Comparison of ENCODE assay signal across 2 cellular contexts in the genomic region with DNA sequence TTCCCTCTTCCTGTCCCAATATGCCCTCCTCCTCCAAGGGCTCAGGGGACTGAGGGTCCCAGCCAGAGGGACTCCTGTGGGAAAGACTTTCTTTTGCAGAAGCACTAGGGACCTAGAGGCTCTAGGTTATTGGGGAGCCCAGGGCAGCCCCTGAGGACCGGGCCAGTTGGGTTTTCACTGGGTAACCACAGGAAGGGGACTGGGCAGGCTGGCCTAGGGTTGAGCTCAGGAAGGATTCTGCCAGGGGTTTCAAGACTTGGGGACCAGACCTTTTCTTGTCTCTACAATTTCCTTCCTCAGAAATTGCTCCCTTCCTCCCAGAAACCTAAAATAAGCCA.
TF ChIP-seq lines count a peak whose summit lies in the region.

No MANE protein-coding gene starts in this region.

TF ChIP-seq in SK-N-SH, 30 proteins besides CTCF, POLR2A, EP300 and RAD21 (continued from another document):
- TF ChIP-seq, protein P1, sequence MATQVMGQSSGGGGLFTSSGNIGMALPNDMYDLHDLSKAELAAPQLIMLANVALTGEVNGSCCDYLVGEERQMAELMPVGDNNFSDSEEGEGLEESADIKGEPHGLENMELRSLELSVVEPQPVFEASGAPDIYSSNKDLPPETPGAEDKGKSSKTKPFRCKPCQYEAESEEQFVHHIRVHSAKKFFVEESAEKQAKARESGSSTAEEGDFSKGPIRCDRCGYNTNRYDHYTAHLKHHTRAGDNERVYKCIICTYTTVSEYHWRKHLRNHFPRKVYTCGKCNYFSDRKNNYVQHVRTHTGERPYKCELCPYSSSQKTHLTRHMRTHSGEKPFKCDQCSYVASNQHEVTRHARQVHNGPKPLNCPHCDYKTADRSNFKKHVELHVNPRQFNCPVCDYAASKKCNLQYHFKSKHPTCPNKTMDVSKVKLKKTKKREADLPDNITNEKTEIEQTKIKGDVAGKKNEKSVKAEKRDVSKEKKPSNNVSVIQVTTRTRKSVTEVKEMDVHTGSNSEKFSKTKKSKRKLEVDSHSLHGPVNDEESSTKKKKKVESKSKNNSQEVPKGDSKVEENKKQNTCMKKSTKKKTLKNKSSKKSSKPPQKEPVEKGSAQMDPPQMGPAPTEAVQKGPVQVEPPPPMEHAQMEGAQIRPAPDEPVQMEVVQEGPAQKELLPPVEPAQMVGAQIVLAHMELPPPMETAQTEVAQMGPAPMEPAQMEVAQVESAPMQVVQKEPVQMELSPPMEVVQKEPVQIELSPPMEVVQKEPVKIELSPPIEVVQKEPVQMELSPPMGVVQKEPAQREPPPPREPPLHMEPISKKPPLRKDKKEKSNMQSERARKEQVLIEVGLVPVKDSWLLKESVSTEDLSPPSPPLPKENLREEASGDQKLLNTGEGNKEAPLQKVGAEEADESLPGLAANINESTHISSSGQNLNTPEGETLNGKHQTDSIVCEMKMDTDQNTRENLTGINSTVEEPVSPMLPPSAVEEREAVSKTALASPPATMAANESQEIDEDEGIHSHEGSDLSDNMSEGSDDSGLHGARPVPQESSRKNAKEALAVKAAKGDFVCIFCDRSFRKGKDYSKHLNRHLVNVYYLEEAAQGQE (IDR thresholded peaks at IDR 0.05; ENCODE audit: low read depth, low read length): no peak
- TF ChIP-seq SMC3 (IDR thresholded peaks at IDR 0.05; ENCODE audit: low read depth, low read length): no peak
- TF ChIP-seq, protein P2, sequence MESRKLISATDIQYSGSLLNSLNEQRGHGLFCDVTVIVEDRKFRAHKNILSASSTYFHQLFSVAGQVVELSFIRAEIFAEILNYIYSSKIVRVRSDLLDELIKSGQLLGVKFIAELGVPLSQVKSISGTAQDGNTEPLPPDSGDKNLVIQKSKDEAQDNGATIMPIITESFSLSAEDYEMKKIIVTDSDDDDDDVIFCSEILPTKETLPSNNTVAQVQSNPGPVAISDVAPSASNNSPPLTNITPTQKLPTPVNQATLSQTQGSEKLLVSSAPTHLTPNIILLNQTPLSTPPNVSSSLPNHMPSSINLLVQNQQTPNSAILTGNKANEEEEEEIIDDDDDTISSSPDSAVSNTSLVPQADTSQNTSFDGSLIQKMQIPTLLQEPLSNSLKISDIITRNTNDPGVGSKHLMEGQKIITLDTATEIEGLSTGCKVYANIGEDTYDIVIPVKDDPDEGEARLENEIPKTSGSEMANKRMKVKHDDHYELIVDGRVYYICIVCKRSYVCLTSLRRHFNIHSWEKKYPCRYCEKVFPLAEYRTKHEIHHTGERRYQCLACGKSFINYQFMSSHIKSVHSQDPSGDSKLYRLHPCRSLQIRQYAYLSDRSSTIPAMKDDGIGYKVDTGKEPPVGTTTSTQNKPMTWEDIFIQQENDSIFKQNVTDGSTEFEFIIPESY (IDR thresholded peaks at IDR 0.05; ENCODE audit: borderline replicate concordance, low read depth): no peak
- no peak for TF ChIP-seq YY1 (IDR thresholded peaks at IDR 0.05; ENCODE audit: low read depth)
- no peak for TF ChIP-seq TEAD4 (IDR thresholded peaks at IDR 0.05; ENCODE audit: borderline replicate concordance, insufficient read depth)
- no peak for TF ChIP-seq MEF2A (IDR thresholded peaks at IDR 0.05; ENCODE audit: borderline replicate concordance, low read depth)
- TF ChIP-seq, protein P3, sequence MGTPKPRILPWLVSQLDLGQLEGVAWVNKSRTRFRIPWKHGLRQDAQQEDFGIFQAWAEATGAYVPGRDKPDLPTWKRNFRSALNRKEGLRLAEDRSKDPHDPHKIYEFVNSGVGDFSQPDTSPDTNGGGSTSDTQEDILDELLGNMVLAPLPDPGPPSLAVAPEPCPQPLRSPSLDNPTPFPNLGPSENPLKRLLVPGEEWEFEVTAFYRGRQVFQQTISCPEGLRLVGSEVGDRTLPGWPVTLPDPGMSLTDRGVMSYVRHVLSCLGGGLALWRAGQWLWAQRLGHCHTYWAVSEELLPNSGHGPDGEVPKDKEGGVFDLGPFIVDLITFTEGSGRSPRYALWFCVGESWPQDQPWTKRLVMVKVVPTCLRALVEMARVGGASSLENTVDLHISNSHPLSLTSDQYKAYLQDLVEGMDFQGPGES (IDR thresholded peaks at IDR 0.05; ENCODE audit: low read depth, low read length): no peak
- TF ChIP-seq GABPA (IDR thresholded peaks at IDR 0.05; ENCODE audit: low read depth): no peak
- TF ChIP-seq JUND (IDR thresholded peaks at IDR 0.05): no peak
- no peak for TF ChIP-seq FOXJ3 (CRISPR knock-in tag; IDR thresholded peaks at IDR 0.05)
- TF ChIP-seq EZH2phosphoT487 (IDR thresholded peaks at IDR 0.05; ENCODE audit: borderline replicate concordance, low read depth): no peak
- TF ChIP-seq FOXM1 (IDR thresholded peaks at IDR 0.05; ENCODE audit: low read depth): no peak
- TF ChIP-seq, protein P4, sequence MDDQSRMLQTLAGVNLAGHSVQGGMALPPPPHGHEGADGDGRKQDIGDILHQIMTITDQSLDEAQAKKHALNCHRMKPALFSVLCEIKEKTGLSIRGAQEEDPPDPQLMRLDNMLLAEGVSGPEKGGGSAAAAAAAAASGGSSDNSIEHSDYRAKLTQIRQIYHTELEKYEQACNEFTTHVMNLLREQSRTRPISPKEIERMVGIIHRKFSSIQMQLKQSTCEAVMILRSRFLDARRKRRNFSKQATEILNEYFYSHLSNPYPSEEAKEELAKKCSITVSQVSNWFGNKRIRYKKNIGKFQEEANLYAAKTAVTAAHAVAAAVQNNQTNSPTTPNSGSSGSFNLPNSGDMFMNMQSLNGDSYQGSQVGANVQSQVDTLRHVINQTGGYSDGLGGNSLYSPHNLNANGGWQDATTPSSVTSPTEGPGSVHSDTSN (IDR thresholded peaks at IDR 0.05): no peak

TF ChIP-seq in SK-N-SH treated with all-trans-retinoic acid at 6 μM for 48 hours, 23 proteins besides CTCF, POLR2A, EP300 and RAD21 (continued from another document):
- TF ChIP-seq, protein P5, sequence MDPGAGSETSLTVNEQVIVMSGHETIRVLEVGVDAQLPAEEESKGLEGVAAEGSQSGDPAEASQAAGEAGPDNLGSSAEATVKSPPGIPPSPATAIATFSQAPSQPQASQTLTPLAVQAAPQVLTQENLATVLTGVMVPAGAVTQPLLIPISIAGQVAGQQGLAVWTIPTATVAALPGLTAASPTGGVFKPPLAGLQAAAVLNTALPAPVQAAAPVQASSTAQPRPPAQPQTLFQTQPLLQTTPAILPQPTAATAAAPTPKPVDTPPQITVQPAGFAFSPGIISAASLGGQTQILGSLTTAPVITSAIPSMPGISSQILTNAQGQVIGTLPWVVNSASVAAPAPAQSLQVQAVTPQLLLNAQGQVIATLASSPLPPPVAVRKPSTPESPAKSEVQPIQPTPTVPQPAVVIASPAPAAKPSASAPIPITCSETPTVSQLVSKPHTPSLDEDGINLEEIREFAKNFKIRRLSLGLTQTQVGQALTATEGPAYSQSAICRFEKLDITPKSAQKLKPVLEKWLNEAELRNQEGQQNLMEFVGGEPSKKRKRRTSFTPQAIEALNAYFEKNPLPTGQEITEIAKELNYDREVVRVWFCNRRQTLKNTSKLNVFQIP (CRISPR knock-in tag; IDR thresholded peaks at IDR 0.05; ENCODE audit: borderline replicate concordance, low read depth): no peak
- TF ChIP-seq, protein P6, sequence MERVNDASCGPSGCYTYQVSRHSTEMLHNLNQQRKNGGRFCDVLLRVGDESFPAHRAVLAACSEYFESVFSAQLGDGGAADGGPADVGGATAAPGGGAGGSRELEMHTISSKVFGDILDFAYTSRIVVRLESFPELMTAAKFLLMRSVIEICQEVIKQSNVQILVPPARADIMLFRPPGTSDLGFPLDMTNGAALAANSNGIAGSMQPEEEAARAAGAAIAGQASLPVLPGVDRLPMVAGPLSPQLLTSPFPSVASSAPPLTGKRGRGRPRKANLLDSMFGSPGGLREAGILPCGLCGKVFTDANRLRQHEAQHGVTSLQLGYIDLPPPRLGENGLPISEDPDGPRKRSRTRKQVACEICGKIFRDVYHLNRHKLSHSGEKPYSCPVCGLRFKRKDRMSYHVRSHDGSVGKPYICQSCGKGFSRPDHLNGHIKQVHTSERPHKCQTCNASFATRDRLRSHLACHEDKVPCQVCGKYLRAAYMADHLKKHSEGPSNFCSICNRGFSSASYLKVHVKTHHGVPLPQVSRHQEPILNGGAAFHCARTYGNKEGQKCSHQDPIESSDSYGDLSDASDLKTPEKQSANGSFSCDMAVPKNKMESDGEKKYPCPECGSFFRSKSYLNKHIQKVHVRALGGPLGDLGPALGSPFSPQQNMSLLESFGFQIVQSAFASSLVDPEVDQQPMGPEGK (CRISPR knock-in tag; IDR thresholded peaks at IDR 0.05; ENCODE audit: borderline replicate concordance): no peak
- TF ChIP-seq, protein P7, sequence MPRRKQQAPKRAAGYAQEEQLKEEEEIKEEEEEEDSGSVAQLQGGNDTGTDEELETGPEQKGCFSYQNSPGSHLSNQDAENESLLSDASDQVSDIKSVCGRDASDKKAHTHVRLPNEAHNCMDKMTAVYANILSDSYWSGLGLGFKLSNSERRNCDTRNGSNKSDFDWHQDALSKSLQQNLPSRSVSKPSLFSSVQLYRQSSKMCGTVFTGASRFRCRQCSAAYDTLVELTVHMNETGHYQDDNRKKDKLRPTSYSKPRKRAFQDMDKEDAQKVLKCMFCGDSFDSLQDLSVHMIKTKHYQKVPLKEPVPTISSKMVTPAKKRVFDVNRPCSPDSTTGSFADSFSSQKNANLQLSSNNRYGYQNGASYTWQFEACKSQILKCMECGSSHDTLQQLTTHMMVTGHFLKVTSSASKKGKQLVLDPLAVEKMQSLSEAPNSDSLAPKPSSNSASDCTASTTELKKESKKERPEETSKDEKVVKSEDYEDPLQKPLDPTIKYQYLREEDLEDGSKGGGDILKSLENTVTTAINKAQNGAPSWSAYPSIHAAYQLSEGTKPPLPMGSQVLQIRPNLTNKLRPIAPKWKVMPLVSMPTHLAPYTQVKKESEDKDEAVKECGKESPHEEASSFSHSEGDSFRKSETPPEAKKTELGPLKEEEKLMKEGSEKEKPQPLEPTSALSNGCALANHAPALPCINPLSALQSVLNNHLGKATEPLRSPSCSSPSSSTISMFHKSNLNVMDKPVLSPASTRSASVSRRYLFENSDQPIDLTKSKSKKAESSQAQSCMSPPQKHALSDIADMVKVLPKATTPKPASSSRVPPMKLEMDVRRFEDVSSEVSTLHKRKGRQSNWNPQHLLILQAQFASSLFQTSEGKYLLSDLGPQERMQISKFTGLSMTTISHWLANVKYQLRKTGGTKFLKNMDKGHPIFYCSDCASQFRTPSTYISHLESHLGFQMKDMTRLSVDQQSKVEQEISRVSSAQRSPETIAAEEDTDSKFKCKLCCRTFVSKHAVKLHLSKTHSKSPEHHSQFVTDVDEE (CRISPR knock-in tag; IDR thresholded peaks at IDR 0.05): no peak
- TF ChIP-seq TOX (CRISPR knock-in tag; IDR thresholded peaks at IDR 0.05; ENCODE audit: borderline replicate concordance) (no peak), ZNF565 (CRISPR knock-in tag; conservative IDR thresholded peaks at IDR 0.05; ENCODE audit: low read depth) (no peak), ARNTL (CRISPR knock-in tag; IDR thresholded peaks at IDR 0.05; ENCODE audit: borderline replicate concordance, low read depth) (no peak)
- TF ChIP-seq, protein P8, sequence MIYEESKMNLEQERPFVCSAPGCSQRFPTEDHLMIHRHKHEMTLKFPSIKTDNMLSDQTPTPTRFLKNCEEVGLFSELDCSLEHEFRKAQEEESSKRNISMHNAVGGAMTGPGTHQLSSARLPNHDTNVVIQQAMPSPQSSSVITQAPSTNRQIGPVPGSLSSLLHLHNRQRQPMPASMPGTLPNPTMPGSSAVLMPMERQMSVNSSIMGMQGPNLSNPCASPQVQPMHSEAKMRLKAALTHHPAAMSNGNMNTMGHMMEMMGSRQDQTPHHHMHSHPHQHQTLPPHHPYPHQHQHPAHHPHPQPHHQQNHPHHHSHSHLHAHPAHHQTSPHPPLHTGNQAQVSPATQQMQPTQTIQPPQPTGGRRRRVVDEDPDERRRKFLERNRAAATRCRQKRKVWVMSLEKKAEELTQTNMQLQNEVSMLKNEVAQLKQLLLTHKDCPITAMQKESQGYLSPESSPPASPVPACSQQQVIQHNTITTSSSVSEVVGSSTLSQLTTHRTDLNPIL (CRISPR knock-in tag; IDR thresholded peaks at IDR 0.05; ENCODE audit: low read depth): no peak
